8 cellular contexts compared by ENCODE assay signal in genomic region chr16:58057784-58058183, GRCh38.
"Had no signal": no experiment of that assay in that cellular context is flagged by ENCODE, and none has a peak within 500 bp of the region (broad histone marks: within the 10 kb centered on the region; RNA-seq: fewer than 3 reads in every experiment).

No MANE protein-coding gene starts in this region.

- FAIRE-seq: G401.6, GM12878, GM12891, GM12892, GM18507, GM19239 had no signal

- ATAC-seq: GM12878 had no signal

- DNase-seq: GDM1, GF-D8 had no signal

- H3K4me3 ChIP-seq: GM12878 had no signal
